Comparison of ENCODE assay signal across 10 cellular contexts in the genomic region with DNA sequence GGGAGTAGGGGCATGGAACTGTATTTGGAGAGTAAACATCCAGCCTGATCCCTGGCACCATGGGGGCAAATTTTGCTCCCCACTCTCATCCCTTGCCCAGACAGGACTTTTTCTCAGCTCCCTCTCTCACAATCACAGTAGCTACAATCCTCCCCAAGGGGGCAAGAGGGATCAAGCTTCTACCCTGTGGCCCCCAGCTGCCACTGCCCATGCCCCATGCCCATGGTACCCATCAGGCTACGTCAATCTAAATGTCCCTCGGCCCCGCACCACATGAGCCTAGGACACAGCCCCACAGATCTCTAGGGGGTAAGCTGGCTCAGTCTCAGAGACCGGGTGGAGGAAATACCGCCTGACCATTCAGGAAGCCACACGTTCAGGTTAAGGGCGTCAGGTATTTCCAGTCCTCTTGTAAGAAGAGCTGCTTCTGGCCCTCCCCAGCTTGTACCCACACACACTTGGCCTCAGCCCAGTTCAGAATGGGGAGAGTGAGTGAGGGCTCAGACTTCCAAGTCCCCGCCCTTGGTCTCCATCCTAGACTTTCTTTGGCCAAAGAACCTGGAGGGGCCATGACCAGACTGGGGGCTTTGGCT. TPM values are rescaled to one million over a fixed set of nuclear protein-coding genes. Genes with fewer than 3 reads are reported as not detected.
A peak's percentile ranks its signal among the peaks of the same experiment; 100 is the strongest.
DNase-seq lines count a peak whose midpoint lies in the region; ATAC-seq and TF ChIP-seq lines count a peak whose summit lies in the region.
"Had no signal": no experiment of that assay in that cellular context is flagged by ENCODE, and none has a peak within 500 bp of the region (broad histone marks: within the 10 kb centered on the region; RNA-seq: fewer than 3 reads in every experiment).

No MANE protein-coding gene starts in this region.

- no peak for TF ChIP-seq EP300 in SK-N-SH (IDR thresholded peaks at IDR 0.05; ENCODE audit: borderline replicate concordance in 1 of 2, low read depth in 1 of 2, low read length in 1 of 2)

- H3K9me3 Mint-ChIP-seq in activated B cell treated with CpG ODN at 0.5 μM for 24 hours, result no peaks in the 10 kb centered on the region

- no peaks in the 10 kb centered on the region for H3K27me3 Mint-ChIP-seq in activated B cell treated with CpG ODN at 0.5 μM for 24 hours

- CTCF ChIA-PET in SK-N-SH (lab: Yijun Ruan, JAX) (interaction anchor here (1.2 to 29.0 kb wide), 4 partner anchors 11 to 213 kb away, joined by 5 to 781 read pairs (median 52); no protein-coding TSS in a partner anchor), activated B cell treated with CpG ODN at 0.5 μM for 24 hours (lab: Charles Lee) (interaction anchor here (1.5 to 2.2 kb wide), 2 partner anchors 31 to 42 kb away, joined by 4 to 6 read pairs; no protein-coding TSS in a partner anchor)

- peak overlapping the region; percentile 13 for H3K4me3 Mint-ChIP-seq in activated B cell treated with CpG ODN at 0.5 μM for 24 hours

- H3K27me3 ChIP-seq in SK-N-SH (ENCODE audit: insufficient read depth), result no peaks in the 10 kb centered on the region
- no peaks in the 10 kb centered on the region for H3K27me3 ChIP-seq in hepatocyte
- no peaks in the 10 kb centered on the region for H3K27me3 ChIP-seq in stomach smooth muscle (ENCODE audit: control insufficient read depth in 1 of 2, insufficient read depth in 2 of 2, low read length in 2 of 2)

- peaks cover 40% of the 10 kb centered on the region for H3K4me1 Mint-ChIP-seq in activated B cell treated with CpG ODN at 0.5 μM for 24 hours

- H3K79me2 ChIP-seq in SK-N-SH (ENCODE audit: insufficient read depth) (peaks cover 39% of the 10 kb centered on the region), hepatocyte (peaks cover 12% of the 10 kb centered on the region)

- H3K36me3 ChIP-seq in SK-N-SH (replicated peaks in 1 of 2; ENCODE audit: control insufficient read depth in 1 of 2, insufficient read depth in 2 of 2, low read length in 1 of 2) (peaks cover 9 to 10% of the 10 kb centered on the region in 2 experiments), hepatocyte (replicated peaks; ENCODE audit: insufficient read depth, low read depth) (no peaks in the 10 kb centered on the region), stomach smooth muscle (ENCODE audit: control insufficient read depth in 2 of 2, insufficient read depth in 2 of 2, low read length in 2 of 2) (peaks cover 12 to 16% of the 10 kb centered on the region in 2 donors)

- H3K36me3 Mint-ChIP-seq in activated B cell treated with CpG ODN at 0.5 μM for 24 hours (ENCODE audit: low read depth), result peaks cover 11% of the 10 kb centered on the region

- H3K27ac ChIP-seq in SK-N-SH (ENCODE audit: low read depth in 2 of 2, low read length in 1 of 2) (peak overlapping the region in 1 of 2 experiments; percentile 18; a peak in 1 of 4 replicates), hepatocyte (no peak overlapping the region), stomach smooth muscle (ENCODE audit: low read length) (peak overlapping the region; percentile 24)

- peaks cover 19 to 34% of the 10 kb centered on the region in 2 experiments; a peak in 2 of 4 replicates for H3K4me1 ChIP-seq in SK-N-SH (ENCODE audit: control insufficient read depth in 1 of 2, insufficient read depth in 2 of 2, low read depth in 1 of 2, low read length in 1 of 2)
- H3K4me1 ChIP-seq in hepatocyte (ENCODE audit: insufficient read depth), result peaks cover 6% of the 10 kb centered on the region
- H3K4me1 ChIP-seq in stomach smooth muscle (ENCODE audit: control insufficient read depth, insufficient read depth, low read length), result peaks cover 38% of the 10 kb centered on the region

- H2AFZ ChIP-seq in SK-N-SH (ENCODE audit: low read depth) (no peak overlapping the region), hepatocyte (no peak overlapping the region)

- peak overlapping the region; percentile 63 to 76; a peak in 3 of 4 replicates for H3K4me3 ChIP-seq in SK-N-SH (ENCODE audit: low read depth in 2 of 2, low read length in 1 of 2)
- H3K4me3 ChIP-seq in hepatocyte, result no peak overlapping the region
- H3K4me3 ChIP-seq in stomach smooth muscle (ENCODE audit: low read length in 2 of 2), result peak overlapping the region in 1 of 2 donors; percentile 3

- no peak for TF ChIP-seq RAD21 in SK-N-SH (IDR thresholded peaks at IDR 0.05; ENCODE audit: low read length)

- POLR2A ChIA-PET in SK-N-SH (lab: Yijun Ruan, JAX) (interaction anchor here (1.5 kb wide), 1 partner anchor 10 kb away, joined by 5 read pairs; no protein-coding TSS in a partner anchor), activated B cell treated with CpG ODN at 0.5 μM for 24 hours (lab: Charles Lee) (no interaction called here)

- ATAC-seq in SK-N-SH treated with all-trans-retinoic acid at 6 μM for 48 hours (no peak), activated B cell treated with CpG ODN at 0.5 μM for 24 hours (ENCODE audit: low read depth) (no peak), GM18907 (IDR thresholded peaks at IDR 0.05; ENCODE audit: unreplicated experiment) (no peak), HG02852 (IDR thresholded peaks at IDR 0.05; ENCODE audit: unreplicated experiment) (no peak)

- DNase-seq in SK-N-SH (no peak), activated B cell treated with CpG ODN at 0.5 μM for 24 hours (no peak), hepatocyte (ENCODE audit: low spot score) (no peak)
- no peak for DNase-seq in activated CD8-positive, alpha-beta memory T cell treated with anti-CD3 and anti-CD28 coated beads, Interleukin-2, amount 50 U/mL, for 4 hours
- DNase-seq: NCI-H446 had no signal

- H3K9ac ChIP-seq in SK-N-SH (0 out of 2 replicates have a peak overlapping the region, but pooled peaks have one; percentile 54), stomach smooth muscle (ENCODE audit: low read length in 2 of 2) (peak overlapping the region; percentile 5 to 39)

- no peaks in the 10 kb centered on the region for H3K9me2 ChIP-seq in SK-N-SH
- no peaks in the 10 kb centered on the region for H3K9me2 ChIP-seq in hepatocyte (replicated peaks; ENCODE audit: insufficient read depth)

- WGBS in SK-N-SH (ENCODE audit: low lambda C conversion rate), result 100% methylated on average over 6 of the region's 8 CpGs
- 78% methylated on average over 8 of the region's 8 CpGs for WGBS in hepatocyte (ENCODE audit: low lambda C conversion rate, missing lambda C conversion rate)

- intact Hi-C loops in activated B cell treated with CpG ODN at 0.5 μM for 24 hours (cut with micrococcal nuclease), result loop anchor here (2.0 kb wide), 1 partner anchor 43 kb away; no protein-coding TSS in a partner anchor

- H4K20me1 ChIP-seq in SK-N-SH (ENCODE audit: insufficient read depth) (0 out of 2 replicates have a peak, but pooled peaks cover 4% of the 10 kb centered on the region), hepatocyte (ENCODE audit: insufficient read depth, poor library complexity, severe bottlenecking) (no peaks in the 10 kb centered on the region)

- H3K9me3 ChIP-seq in SK-N-SH (no peaks in the 10 kb centered on the region), hepatocyte (ENCODE audit: low read depth) (no peaks in the 10 kb centered on the region), stomach smooth muscle (ENCODE audit: control insufficient read depth in 2 of 2, low read length in 2 of 2) (no peaks in the 10 kb centered on the region)

- H3F3A ChIP-seq in SK-N-SH (replicated peaks; ENCODE audit: insufficient read depth), result peaks cover 16% of the 10 kb centered on the region

- TF ChIP-seq CTCF in SK-N-SH (IDR thresholded peaks at IDR 0.05), result no peak
- no peak for TF ChIP-seq CTCF in activated B cell treated with CpG ODN at 0.5 μM for 24 hours (IDR thresholded peaks at IDR 0.05)
- TF ChIP-seq CTCF in hepatocyte (IDR thresholded peaks at IDR 0.05; ENCODE audit: poor library complexity), result no peak

- no peak overlapping the region for H3K27ac Mint-ChIP-seq in activated B cell treated with CpG ODN at 0.5 μM for 24 hours

- H3K4me2 ChIP-seq in SK-N-SH (peak overlapping the region; percentile 95), hepatocyte (peak overlapping the region; percentile 99)

TF ChIP-seq in SK-N-SH, 30 proteins besides CTCF, POLR2A, EP300 and RAD21 (continues in another document):
- TF ChIP-seq EZH2phosphoT487 (IDR thresholded peaks at IDR 0.05; ENCODE audit: borderline replicate concordance, low read depth), result no peak

TF ChIP-seq in SK-N-SH treated with all-trans-retinoic acid at 6 μM for 48 hours, 23 proteins besides CTCF, POLR2A, EP300 and RAD21 (continues in another document):
- no peak for TF ChIP-seq TCF4 (CRISPR knock-in tag; IDR thresholded peaks at IDR 0.05; ENCODE audit: borderline replicate concordance)
- no peak for TF ChIP-seq ZC3H10 (CRISPR knock-in tag; IDR thresholded peaks at IDR 0.05)
- no peak for TF ChIP-seq ZFP30 (CRISPR knock-in tag; IDR thresholded peaks at IDR 0.05)
- TF ChIP-seq ZNF8 (CRISPR knock-in tag; IDR thresholded peaks at IDR 0.05), result no peak
- no peak for TF ChIP-seq ZNF70 (CRISPR knock-in tag; IDR thresholded peaks at IDR 0.05)

RNA-seq across cellular contexts. Expression of gene CACNB1, which starts 1.8 kb away (rescaled TPM):
- polyA plus RNA-seq in SK-N-SH (2012; rRNA removed) (7.2 and 7.4 TPM in 2 replicates), hepatocyte (4.2 and 6.3 TPM in 2 replicates)
- polyA plus RNA-seq in SK-N-SH (2012; cell fraction: cytosol; rRNA removed), result 1.9 and 3.2 TPM in 2 replicates
- polyA plus RNA-seq in SK-N-SH (2012; cell fraction: nucleus; rRNA removed), result 41.0 and 52.4 TPM in 2 replicates
- total RNA-seq in activated B cell treated with CpG ODN at 0.5 μM for 24 hours (4.5 and 5.7 TPM in 2 replicates), hepatocyte (1.9 and 2.2 TPM in 2 replicates)

RNA-seq across cellular contexts. Expression of gene RPL19, which starts 4.4 kb away (rescaled TPM):
- polyA plus RNA-seq in SK-N-SH (2012; rRNA removed), result 2,966 and 3,473 TPM in 2 replicates
- 3,628 and 3,647 TPM in 2 replicates for polyA plus RNA-seq in SK-N-SH (2012; cell fraction: cytosol; rRNA removed)
- polyA plus RNA-seq in SK-N-SH (2012; cell fraction: nucleus; rRNA removed), result 962 and 1,107 TPM in 2 replicates
- 3,324 and 3,891 TPM in 2 replicates for total RNA-seq in activated B cell treated with CpG ODN at 0.5 μM for 24 hours
- 1,924 and 2,459 TPM in 2 replicates for total RNA-seq in hepatocyte
- polyA plus RNA-seq in hepatocyte, result 806 and 874 TPM in 2 replicates

RNA-seq across cellular contexts. Expression of gene ARL5C, which starts 29.7 kb away (rescaled TPM):
- not detected in 2 replicates for polyA plus RNA-seq in SK-N-SH (2012; rRNA removed)
- polyA plus RNA-seq in SK-N-SH (2012; cell fraction: cytosol; rRNA removed), result not detected in 2 replicates
- 0.05 TPM in 1 of 2 replicates, not detected in the other for polyA plus RNA-seq in SK-N-SH (2012; cell fraction: nucleus; rRNA removed)
- not detected in 2 replicates for total RNA-seq in activated B cell treated with CpG ODN at 0.5 μM for 24 hours
- total RNA-seq in hepatocyte, result not detected in 2 replicates
- not detected in 2 replicates for polyA plus RNA-seq in hepatocyte
- total RNA-seq: mononuclear cell had no signal

RNA-seq across cellular contexts. Expression of gene STAC2, which starts 30.1 kb away (rescaled TPM):
- polyA plus RNA-seq in SK-N-SH (2012; rRNA removed), result 0.07 and 0.08 TPM in 2 replicates
- polyA plus RNA-seq in SK-N-SH (2012; cell fraction: cytosol; rRNA removed), result 0.04 and 0.13 TPM in 2 replicates
- polyA plus RNA-seq in SK-N-SH (2012; cell fraction: nucleus; rRNA removed), result 0.10 and 0.23 TPM in 2 replicates
- total RNA-seq in activated B cell treated with CpG ODN at 0.5 μM for 24 hours, result not detected in 2 replicates
- total RNA-seq in hepatocyte, result not detected in 2 replicates
- polyA plus RNA-seq in hepatocyte, result 0.06 and 0.31 TPM in 2 replicates
- total RNA-seq: mononuclear cell had no signal

RNA-seq across cellular contexts. Expression of gene PLXDC1, which starts 44.2 kb away (rescaled TPM):
- 1.5 and 2.4 TPM in 2 replicates for polyA plus RNA-seq in SK-N-SH (2012; rRNA removed)
- 0.46 and 0.90 TPM in 2 replicates for polyA plus RNA-seq in SK-N-SH (2012; cell fraction: cytosol; rRNA removed)
- 5.0 and 9.6 TPM in 2 replicates for polyA plus RNA-seq in SK-N-SH (2012; cell fraction: nucleus; rRNA removed)
- total RNA-seq in activated B cell treated with CpG ODN at 0.5 μM for 24 hours, result not detected in 2 replicates
- total RNA-seq in hepatocyte, result 4.1 and 8.6 TPM in 2 replicates
- 3.9 and 4.1 TPM in 2 replicates for polyA plus RNA-seq in hepatocyte
